3 cellular contexts compared by ENCODE assay signal in the genomic region with DNA sequence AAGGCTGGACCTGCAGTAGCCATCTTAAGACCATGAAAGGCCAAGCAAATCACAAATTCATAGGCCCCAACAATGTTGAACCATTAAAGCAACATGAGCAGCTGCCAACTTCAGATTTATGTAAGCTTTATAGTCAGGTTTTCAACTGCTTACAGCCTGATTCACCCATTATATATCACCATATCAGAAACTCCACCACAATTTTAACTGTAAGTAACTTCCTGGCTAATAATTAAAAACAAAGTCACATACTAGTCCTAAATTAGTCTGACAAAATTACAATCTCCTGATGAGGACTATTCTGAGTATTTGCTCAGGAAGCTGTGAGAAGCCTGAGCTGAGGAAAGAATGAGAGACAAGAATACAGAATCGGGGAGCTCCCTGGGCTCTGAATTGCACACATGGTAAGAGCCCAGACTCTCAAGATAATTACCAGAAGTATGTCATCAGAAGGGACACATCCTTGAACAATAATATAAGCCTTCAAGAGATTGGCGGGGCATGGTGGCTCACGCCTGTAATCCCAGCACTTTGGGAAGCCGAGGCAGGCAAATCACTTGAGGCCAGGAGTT.
TF ChIP-seq lines count a peak whose summit lies in the region.

No MANE protein-coding gene starts in this region.

TF ChIP-seq in IMR-90, 13 proteins besides CTCF, POLR2A, EP300 and RAD21:
- TF ChIP-seq, protein P1, sequence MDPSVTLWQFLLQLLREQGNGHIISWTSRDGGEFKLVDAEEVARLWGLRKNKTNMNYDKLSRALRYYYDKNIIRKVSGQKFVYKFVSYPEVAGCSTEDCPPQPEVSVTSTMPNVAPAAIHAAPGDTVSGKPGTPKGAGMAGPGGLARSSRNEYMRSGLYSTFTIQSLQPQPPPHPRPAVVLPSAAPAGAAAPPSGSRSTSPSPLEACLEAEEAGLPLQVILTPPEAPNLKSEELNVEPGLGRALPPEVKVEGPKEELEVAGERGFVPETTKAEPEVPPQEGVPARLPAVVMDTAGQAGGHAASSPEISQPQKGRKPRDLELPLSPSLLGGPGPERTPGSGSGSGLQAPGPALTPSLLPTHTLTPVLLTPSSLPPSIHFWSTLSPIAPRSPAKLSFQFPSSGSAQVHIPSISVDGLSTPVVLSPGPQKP (IDR thresholded peaks at IDR 0.05; ENCODE audit: borderline replicate concordance, low read depth, low read length) = no peak
- TF ChIP-seq RFX5 (IDR thresholded peaks at IDR 0.05; ENCODE audit: low read depth, low read length) (no peak), MAFK (IDR thresholded peaks at IDR 0.05; ENCODE audit: low read depth, low read length) (no peak), NFE2L2 (IDR thresholded peaks at IDR 0.05; ENCODE audit: low read depth, low read length) (no peak), RCOR1 (IDR thresholded peaks at IDR 0.05; ENCODE audit: insufficient replicate concordance, low read length) (no peak), MAZ (IDR thresholded peaks at IDR 0.05; ENCODE audit: borderline replicate concordance, low read depth, low read length) (no peak), SMC3 (IDR thresholded peaks at IDR 0.05; ENCODE audit: low read depth, low read length) (no peak), MXI1 (IDR thresholded peaks at IDR 0.05; ENCODE audit: borderline replicate concordance, low read depth, low read length) (no peak), CEBPB (IDR thresholded peaks at IDR 0.05; ENCODE audit: low read depth, low read length) (no peak), FOS (IDR thresholded peaks at IDR 0.05; ENCODE audit: low read depth, low read length) (no peak), CHD1 (IDR thresholded peaks at IDR 0.05; ENCODE audit: low read depth, low read length) (no peak), BHLHE40 (IDR thresholded peaks at IDR 0.05; ENCODE audit: low read depth, low read length) (no peak)
- TF ChIP-seq, protein P2, sequence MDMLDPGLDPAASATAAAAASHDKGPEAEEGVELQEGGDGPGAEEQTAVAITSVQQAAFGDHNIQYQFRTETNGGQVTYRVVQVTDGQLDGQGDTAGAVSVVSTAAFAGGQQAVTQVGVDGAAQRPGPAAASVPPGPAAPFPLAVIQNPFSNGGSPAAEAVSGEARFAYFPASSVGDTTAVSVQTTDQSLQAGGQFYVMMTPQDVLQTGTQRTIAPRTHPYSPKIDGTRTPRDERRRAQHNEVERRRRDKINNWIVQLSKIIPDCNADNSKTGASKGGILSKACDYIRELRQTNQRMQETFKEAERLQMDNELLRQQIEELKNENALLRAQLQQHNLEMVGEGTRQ (IDR thresholded peaks at IDR 0.05; ENCODE audit: low read depth, low read length) = no peak

TF ChIP-seq in GM12878, 131 proteins besides CTCF, POLR2A, EP300 and RAD21:
- TF ChIP-seq, protein P3, sequence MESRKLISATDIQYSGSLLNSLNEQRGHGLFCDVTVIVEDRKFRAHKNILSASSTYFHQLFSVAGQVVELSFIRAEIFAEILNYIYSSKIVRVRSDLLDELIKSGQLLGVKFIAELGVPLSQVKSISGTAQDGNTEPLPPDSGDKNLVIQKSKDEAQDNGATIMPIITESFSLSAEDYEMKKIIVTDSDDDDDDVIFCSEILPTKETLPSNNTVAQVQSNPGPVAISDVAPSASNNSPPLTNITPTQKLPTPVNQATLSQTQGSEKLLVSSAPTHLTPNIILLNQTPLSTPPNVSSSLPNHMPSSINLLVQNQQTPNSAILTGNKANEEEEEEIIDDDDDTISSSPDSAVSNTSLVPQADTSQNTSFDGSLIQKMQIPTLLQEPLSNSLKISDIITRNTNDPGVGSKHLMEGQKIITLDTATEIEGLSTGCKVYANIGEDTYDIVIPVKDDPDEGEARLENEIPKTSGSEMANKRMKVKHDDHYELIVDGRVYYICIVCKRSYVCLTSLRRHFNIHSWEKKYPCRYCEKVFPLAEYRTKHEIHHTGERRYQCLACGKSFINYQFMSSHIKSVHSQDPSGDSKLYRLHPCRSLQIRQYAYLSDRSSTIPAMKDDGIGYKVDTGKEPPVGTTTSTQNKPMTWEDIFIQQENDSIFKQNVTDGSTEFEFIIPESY (IDR thresholded peaks at IDR 0.05) = 0 out of 2 replicates have a peak, but pooled peaks have one; percentile 12
- no peak for TF ChIP-seq POLR2AphosphoS2 (IDR thresholded peaks at IDR 0.05; ENCODE audit: low read depth, low read length)
TF ChIP-seq in GM12878: peak in this region for 1.

TF ChIP-seq in SK-N-SH, 30 proteins besides CTCF, POLR2A, EP300 and RAD21:
- TF ChIP-seq TEAD4 (IDR thresholded peaks at IDR 0.05; ENCODE audit: borderline replicate concordance, insufficient read depth) (no peak), RCOR1 (IDR thresholded peaks at IDR 0.05; ENCODE audit: low read length) (no peak), FOXJ3 (CRISPR knock-in tag; IDR thresholded peaks at IDR 0.05) (no peak), CHD2 (IDR thresholded peaks at IDR 0.05; ENCODE audit: low read length, partially characterized antibody) (no peak), TAF1 (IDR thresholded peaks at IDR 0.05; ENCODE audit: borderline replicate concordance, low read depth, low read length) (no peak), RXRA (IDR thresholded peaks at IDR 0.05; ENCODE audit: borderline replicate concordance, low read depth) (no peak), RFX5 (IDR thresholded peaks at IDR 0.05; ENCODE audit: low read length) (no peak), EZH2phosphoT487 (IDR thresholded peaks at IDR 0.05; ENCODE audit: borderline replicate concordance, low read depth) (no peak), GABPA (IDR thresholded peaks at IDR 0.05; ENCODE audit: low read depth) (no peak), GATA2 (CRISPR knock-in tag; IDR thresholded peaks at IDR 0.05) (no peak), FOXM1 (IDR thresholded peaks at IDR 0.05; ENCODE audit: low read depth) (no peak), ELF1 (IDR thresholded peaks at IDR 0.05) (no peak), TCF12 (IDR thresholded peaks at IDR 0.05) (no peak), FOSL2 (IDR thresholded peaks at IDR 0.05; ENCODE audit: borderline replicate concordance, low read depth) (no peak)
- TF ChIP-seq, protein P4, sequence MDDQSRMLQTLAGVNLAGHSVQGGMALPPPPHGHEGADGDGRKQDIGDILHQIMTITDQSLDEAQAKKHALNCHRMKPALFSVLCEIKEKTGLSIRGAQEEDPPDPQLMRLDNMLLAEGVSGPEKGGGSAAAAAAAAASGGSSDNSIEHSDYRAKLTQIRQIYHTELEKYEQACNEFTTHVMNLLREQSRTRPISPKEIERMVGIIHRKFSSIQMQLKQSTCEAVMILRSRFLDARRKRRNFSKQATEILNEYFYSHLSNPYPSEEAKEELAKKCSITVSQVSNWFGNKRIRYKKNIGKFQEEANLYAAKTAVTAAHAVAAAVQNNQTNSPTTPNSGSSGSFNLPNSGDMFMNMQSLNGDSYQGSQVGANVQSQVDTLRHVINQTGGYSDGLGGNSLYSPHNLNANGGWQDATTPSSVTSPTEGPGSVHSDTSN (IDR thresholded peaks at IDR 0.05) = no peak
TF ChIP-seq in SK-N-SH: peak in this region for 0.
